In genomic region chr10:133236411-133237240, GRCh38 we compare ENCODE assay signal across 14 cellular contexts. TPM values are rescaled to one million over a fixed set of nuclear protein-coding genes. Genes with fewer than 3 reads are reported as not detected.
DNase-seq lines count a peak whose midpoint lies in the region; ATAC-seq and TF ChIP-seq lines count a peak whose summit lies in the region.
"Had no signal": no experiment of that assay in that cellular context is flagged by ENCODE, and none has a peak within 500 bp of the region (broad histone marks: within the 10 kb centered on the region; RNA-seq: fewer than 3 reads in every experiment).

No MANE protein-coding gene starts in this region.

- H3K4me2 ChIP-seq in SK-N-SH: no peak overlapping the region

- H3K9me3 ChIP-seq in SK-N-SH (no peaks in the 10 kb centered on the region), adipocyte (ENCODE audit: control insufficient read depth, low read length) (no peaks in the 10 kb centered on the region), iPS-18c (ENCODE audit: control insufficient read depth, insufficient read depth, low read length) (peaks cover 4% of the 10 kb centered on the region), spleen (no peaks in the 10 kb centered on the region)
- H3K9me3 ChIP-seq: thyroid gland had no signal

- no peak for TF ChIP-seq POLR2A in spleen (IDR thresholded peaks at IDR 0.05)

- no peaks in the 10 kb centered on the region for H3K36me3 ChIP-seq in SK-N-SH (replicated peaks in 1 of 2; ENCODE audit: control insufficient read depth in 1 of 2, insufficient read depth in 2 of 2, low read length in 1 of 2)
- no peaks in the 10 kb centered on the region for H3K36me3 ChIP-seq in adipocyte (ENCODE audit: control insufficient read depth, insufficient read depth, low read length, severe bottlenecking)
- H3K36me3 ChIP-seq in spleen: no peaks in the 10 kb centered on the region
- H3K36me3 ChIP-seq: thyroid gland had no signal

- no peak overlapping the region for H3K27ac ChIP-seq in SK-N-SH (ENCODE audit: low read depth in 2 of 2, low read length in 1 of 2)
- H3K27ac ChIP-seq in spleen: peak overlapping the region in 2 of 8 donors; percentile 68 to 77
- H3K27ac ChIP-seq: 22Rv1, thyroid gland had no signal

- 2% methylated on average over 7 of the region's 102 CpGs for WGBS in SK-N-SH (ENCODE audit: low lambda C conversion rate)
- 2 to 3% (median 3%) methylated on average over 37 to 102 of the region's 102 CpGs; no CpG with 5 or more reads in 1 of the 5 donors for WGBS in spleen, 5 donors

- TF ChIP-seq CTCF in SK-N-SH (IDR thresholded peaks at IDR 0.05) (no peak), spleen (IDR thresholded peaks at IDR 0.05 in 8 of 11, conservative IDR thresholded peaks at IDR 0.05 in 3 of 11) (no peak)

- no peaks in the 10 kb centered on the region for H3K79me2 ChIP-seq in SK-N-SH (ENCODE audit: insufficient read depth)

- H3K4me1 ChIP-seq in SK-N-SH (ENCODE audit: control insufficient read depth in 1 of 2, insufficient read depth in 2 of 2, low read depth in 1 of 2, low read length in 1 of 2): no peaks in the 10 kb centered on the region
- H3K4me1 ChIP-seq in adipocyte (ENCODE audit: control insufficient read depth, insufficient read depth, low read length): no peaks in the 10 kb centered on the region
- peaks cover 19 to 60% (median 42%) of the 10 kb centered on the region in 6 donors for H3K4me1 ChIP-seq in spleen

- no peak overlapping the region for H2AFZ ChIP-seq in SK-N-SH (ENCODE audit: low read depth)

- no peak overlapping the region for H3K4me3 ChIP-seq in SK-N-SH (ENCODE audit: low read depth in 2 of 2, low read length in 1 of 2)
- no peak overlapping the region for H3K4me3 ChIP-seq in adipocyte (ENCODE audit: low read length)
- peak overlapping the region; percentile 51 for H3K4me3 ChIP-seq in iPS-18c (ENCODE audit: insufficient read depth, low read depth, low read length)
- peak overlapping the region in 7 of 8 donors; percentile 1 to 64 (median 31) for H3K4me3 ChIP-seq in spleen

- CTCF ChIA-PET in SK-N-SH (lab: Yijun Ruan, JAX): no interaction called here

- ATAC-seq in SK-N-SH treated with all-trans-retinoic acid at 6 μM for 48 hours: peak; percentile 39; the same call in 2 of the 3 replicates
- no peak for ATAC-seq in HG03280 (IDR thresholded peaks at IDR 0.05; ENCODE audit: unreplicated experiment)

- H3K9ac ChIP-seq in SK-N-SH (no peak overlapping the region), adipocyte (ENCODE audit: low read length) (no peak overlapping the region)

- H3K27me3 ChIP-seq in SK-N-SH (ENCODE audit: insufficient read depth) (peaks cover 72% of the 10 kb centered on the region), adipocyte (replicated peaks; ENCODE audit: control insufficient read depth, insufficient read depth, low read length) (peaks cover 29% of the 10 kb centered on the region), spleen (replicated peaks in 1 of 7) (peaks cover 2 to 100% (median 67%) of the 10 kb centered on the region in 7 donors)

- no peaks in the 10 kb centered on the region for H3K9me2 ChIP-seq in SK-N-SH

- H3F3A ChIP-seq in SK-N-SH (replicated peaks; ENCODE audit: insufficient read depth): no peaks in the 10 kb centered on the region

- no peak for TF ChIP-seq EP300 in SK-N-SH (IDR thresholded peaks at IDR 0.05; ENCODE audit: borderline replicate concordance in 1 of 2, low read depth in 1 of 2, low read length in 1 of 2)

- H4K20me1 ChIP-seq in SK-N-SH (ENCODE audit: insufficient read depth): no peaks in the 10 kb centered on the region

- intact Hi-C loops in spleen (cut with DNase I; ENCODE audit: low total_unique reads): no loop called here

- POLR2A ChIA-PET in SK-N-SH (lab: Yijun Ruan, JAX): no interaction called here

- TF ChIP-seq RAD21 in SK-N-SH (IDR thresholded peaks at IDR 0.05; ENCODE audit: low read length): no peak

- DNase-seq in SK-N-SH (no peak), adipocyte (ENCODE audit: low read depth) (peak; percentile 33), spleen (no peak), T-helper 2 cell (no peak), NCI-H187 (lab: John Stamatoyannopoulos, UW) (no peak)
- DNase-seq: Calu3, thyroid gland had no signal

TF ChIP-seq in SK-N-SH treated with all-trans-retinoic acid at 6 μM for 48 hours, 23 proteins besides CTCF, POLR2A, EP300 and RAD21 (continues in another document):
- TF ChIP-seq PATZ1 (CRISPR knock-in tag; IDR thresholded peaks at IDR 0.05; ENCODE audit: borderline replicate concordance) (no peak), TCF4 (CRISPR knock-in tag; IDR thresholded peaks at IDR 0.05; ENCODE audit: borderline replicate concordance) (no peak)

TF ChIP-seq in SK-N-SH, 30 proteins besides CTCF, POLR2A, EP300 and RAD21:
- TF ChIP-seq SMC3 (IDR thresholded peaks at IDR 0.05; ENCODE audit: low read depth, low read length): no peak
- no peak for TF ChIP-seq TCF12 (IDR thresholded peaks at IDR 0.05)
- no peak for TF ChIP-seq GATA2 (CRISPR knock-in tag; IDR thresholded peaks at IDR 0.05)
- TF ChIP-seq IRF3 (IDR thresholded peaks at IDR 0.05; ENCODE audit: low read depth, low read length): no peak
- no peak for TF ChIP-seq NRF1 (IDR thresholded peaks at IDR 0.05; ENCODE audit: low read depth, low read length)
- no peak for TF ChIP-seq SIN3A (IDR thresholded peaks at IDR 0.05; ENCODE audit: borderline replicate concordance, low read depth, low read length)
- TF ChIP-seq GABPA (IDR thresholded peaks at IDR 0.05; ENCODE audit: low read depth): no peak
- TF ChIP-seq MXI1 (IDR thresholded peaks at IDR 0.05; ENCODE audit: low read depth, low read length): no peak
- no peak for TF ChIP-seq REST (IDR thresholded peaks at IDR 0.05; ENCODE audit: low read depth, low read length)
- TF ChIP-seq RXRA (IDR thresholded peaks at IDR 0.05; ENCODE audit: borderline replicate concordance, low read depth): no peak
- no peak for TF ChIP-seq RFX5 (IDR thresholded peaks at IDR 0.05; ENCODE audit: low read length)
- no peak for TF ChIP-seq RCOR1 (IDR thresholded peaks at IDR 0.05; ENCODE audit: low read length)

RNA-seq across cellular contexts. Expression of gene VENTX, which starts 1.0 kb away (rescaled TPM):
- polyA plus RNA-seq in SK-N-SH (2012; rRNA removed) (not detected in 2 replicates), spleen (1 to 10 TPM in 2 of 3 donors, under 1 TPM in 1; 0.76 to 6.3 (median 2.9) TPM)
- not detected in 2 replicates for polyA plus RNA-seq in SK-N-SH (2012; cell fraction: cytosol; rRNA removed)
- polyA plus RNA-seq in SK-N-SH (2012; cell fraction: nucleus; rRNA removed): not detected in 2 replicates
- total RNA-seq in spleen: 10 to 100 TPM in 1 of 7 donors, 1 to 10 TPM in 6; 1.7 to 10.4 (median 3.4) TPM
- total RNA-seq: activated CD8-positive, alpha-beta memory T cell treated with anti-CD3 and anti-CD28 coated beads for 36 hours; Calu3; dermis microvascular lymphatic vessel endothelial cell; M059J had no signal

RNA-seq across cellular contexts. Expression of gene UTF1, which starts 6.6 kb away (rescaled TPM):
- polyA plus RNA-seq in SK-N-SH (2012; rRNA removed) (not detected in 2 replicates), spleen (under 1 TPM; 0.10 to 0.23 (median 0.13) TPM)
- polyA plus RNA-seq in SK-N-SH (2012; cell fraction: cytosol; rRNA removed): not detected in 2 replicates
- not detected in 2 replicates for polyA plus RNA-seq in SK-N-SH (2012; cell fraction: nucleus; rRNA removed)
- under 1 TPM in 3 of 7 donors, not detected in 4; 0.41 to 0.54 (median 0.43) TPM for total RNA-seq in spleen
- total RNA-seq: activated CD8-positive, alpha-beta memory T cell treated with anti-CD3 and anti-CD28 coated beads for 36 hours; Calu3; dermis microvascular lymphatic vessel endothelial cell; M059J; thyroid gland had no signal

RNA-seq across cellular contexts. Expression of gene ADAM8, which starts 40.0 kb away (rescaled TPM):
- polyA plus RNA-seq in SK-N-SH (2012; rRNA removed): 1.6 and 1.7 TPM in 2 replicates
- 0.33 and 0.42 TPM in 2 replicates for polyA plus RNA-seq in SK-N-SH (2012; cell fraction: cytosol; rRNA removed)
- 13.7 and 16.4 TPM in 2 replicates for polyA plus RNA-seq in SK-N-SH (2012; cell fraction: nucleus; rRNA removed)
- 100 to 1,000 TPM in 3 of 7 donors, 10 to 100 TPM in 4; 43.3 to 177 (median 99.1) TPM for total RNA-seq in spleen
- polyA plus RNA-seq in spleen: 10 to 100 TPM; 10.1 to 27.2 (median 20.4) TPM

Comparison
In these comparisons a context has a peak if more than half of its experiments do, and no peak if none do; other contexts are left out.
1. H3K4me3 ChIP-seq: peak in iPS-18c (single experiment) and spleen (7 of 8); none in SK-N-SH (0 of 2) and adipocyte (single experiment).